18 cellular contexts compared by ENCODE assay signal in genomic region chr6:119587537-119587936, GRCh38.
DNase-seq lines count a peak whose midpoint lies in the region; ATAC-seq and TF ChIP-seq lines count a peak whose summit lies in the region.
"Had no signal": no experiment of that assay in that cellular context is flagged by ENCODE, and none has a peak within 500 bp of the region (broad histone marks: within the 10 kb centered on the region; RNA-seq: fewer than 3 reads in every experiment).

No MANE protein-coding gene starts in this region.

- no peaks in the 10 kb centered on the region for H3K9me3 ChIP-seq in RWPE2 (ENCODE audit: severe bottlenecking)
- H3K9me3 ChIP-seq: A549, transverse colon had no signal

- H3K27ac ChIP-seq in RWPE2 (ENCODE audit: poor library complexity, severe bottlenecking) = no peak overlapping the region
- H3K27ac ChIP-seq: A549, transverse colon had no signal

- no peaks in the 10 kb centered on the region for H3K36me3 ChIP-seq in RWPE2 (ENCODE audit: low read depth)
- H3K36me3 ChIP-seq: transverse colon had no signal

- no peak overlapping the region for H3K4me3 Mint-ChIP-seq in osteocyte (ENCODE audit: unreplicated experiment)
- H3K4me3 Mint-ChIP-seq: activated CD8-positive, alpha-beta T cell treated with anti-CD3 and anti-CD28 coated beads, Interleukin-2, amount 10 ng/mL, durations not matched to agents 7 days and 5 days; CD4-positive, alpha-beta memory T cell had no signal

- H3K4me3 ChIP-seq in RWPE2 (ENCODE audit: severe bottlenecking) = no peak overlapping the region
- H3K4me3 ChIP-seq: A549, transverse colon had no signal

- H3K36me3 Mint-ChIP-seq in osteocyte (ENCODE audit: unreplicated experiment) = no peaks in the 10 kb centered on the region
- H3K36me3 Mint-ChIP-seq: CD4-positive, alpha-beta memory T cell had no signal

- peaks cover 5% of the 10 kb centered on the region for H3K4me1 ChIP-seq in RWPE2 (ENCODE audit: insufficient read depth, poor library complexity, severe bottlenecking)
- H3K4me1 ChIP-seq: A549 had no signal

- H3K27ac Mint-ChIP-seq in osteocyte (ENCODE audit: unreplicated experiment) = no peak overlapping the region
- H3K27ac Mint-ChIP-seq: activated CD8-positive, alpha-beta T cell treated with anti-CD3 and anti-CD28 coated beads, Interleukin-2, amount 10 ng/mL, durations not matched to agents 7 days and 5 days; CD4-positive, alpha-beta memory T cell had no signal

- intact Hi-C loops in Right ventricle myocardium superior (cut with DNase I) = no loop called here

- no peak for TF ChIP-seq CTCF in RWPE2 (IDR thresholded peaks at IDR 0.05; ENCODE audit: poor library complexity, severe bottlenecking)
- no peak for TF ChIP-seq CTCF in osteocyte (IDR thresholded peaks at IDR 0.05)

- no peaks in the 10 kb centered on the region for H3K4me1 Mint-ChIP-seq in osteocyte (ENCODE audit: unreplicated experiment)
- H3K4me1 Mint-ChIP-seq: CD4-positive, alpha-beta memory T cell had no signal

- ATAC-seq in HG02588 (IDR thresholded peaks at IDR 0.05; ENCODE audit: unreplicated experiment) (peak; percentile 39), RWPE2 (ENCODE audit: low read depth) (peak; percentile 91), GM18498 (IDR thresholded peaks at IDR 0.05; ENCODE audit: unreplicated experiment) (no peak), Right ventricle myocardium superior (ENCODE audit: poor library complexity) (no peak), GM21529 (IDR thresholded peaks at IDR 0.05; ENCODE audit: unreplicated experiment) (no peak)
- ATAC-seq: A549; activated CD8-positive, alpha-beta T cell treated with anti-CD3 and anti-CD28 coated beads, Interleukin-2, amount 10 ng/mL, durations not matched to agents 7 days and 5 days; left cardiac atrium; SK-N-SH treated with all-trans-retinoic acid at 6 μM for 48 hours had no signal

- peaks cover 14% of the 10 kb centered on the region for H3K27me3 Mint-ChIP-seq in osteocyte (ENCODE audit: unreplicated experiment)

- no peaks in the 10 kb centered on the region for H3K9me3 Mint-ChIP-seq in osteocyte (ENCODE audit: unreplicated experiment)
- H3K9me3 Mint-ChIP-seq: CD4-positive, alpha-beta memory T cell had no signal

- DNase-seq in A172 (ENCODE audit: low spot score) (peak; percentile 44), RWPE2 (ENCODE audit: low spot score) (no peak), glomerular visceral epithelial cell (ENCODE audit: extremely low spot score) (peak; percentile 63), osteocyte (ENCODE audit: extremely low spot score, unreplicated experiment) (no peak), Right ventricle myocardium superior (no peak)
- DNase-seq: activated CD8-positive, alpha-beta T cell treated with anti-CD3 and anti-CD28 coated beads, Interleukin-2, amount 10 ng/mL, durations not matched to agents 7 days and 5 days; amygdala; CD4-positive, alpha-beta memory T cell; Karpas-422; left cardiac atrium; NCI-H1436; stimulated activated CD4-positive, alpha-beta T cell treated with anti-CD3 and anti-CD28 coated beads, Interleukin-2, amount 100 ng/mL, for 48 hours; transverse colon had no signal

- H3K27me3 ChIP-seq in RWPE2 (ENCODE audit: insufficient read depth, poor library complexity, severe bottlenecking) = no peaks in the 10 kb centered on the region
- H3K27me3 ChIP-seq: transverse colon had no signal

Comparison
In these comparisons a context has a peak if more than half of its experiments do, and no peak if none do; other contexts are left out.
1. DNase-seq: peak in A172 (single experiment) and glomerular visceral epithelial cell (single experiment); none in RWPE2 (single experiment), osteocyte (single experiment) and Right ventricle myocardium superior (single experiment).
2. ATAC-seq: peak in HG02588 (single experiment) and RWPE2 (single experiment); none in GM18498 (single experiment), Right ventricle myocardium superior (single experiment) and GM21529 (single experiment).